ENCODE assay signal across 24 cellular contexts in the genomic region with DNA sequence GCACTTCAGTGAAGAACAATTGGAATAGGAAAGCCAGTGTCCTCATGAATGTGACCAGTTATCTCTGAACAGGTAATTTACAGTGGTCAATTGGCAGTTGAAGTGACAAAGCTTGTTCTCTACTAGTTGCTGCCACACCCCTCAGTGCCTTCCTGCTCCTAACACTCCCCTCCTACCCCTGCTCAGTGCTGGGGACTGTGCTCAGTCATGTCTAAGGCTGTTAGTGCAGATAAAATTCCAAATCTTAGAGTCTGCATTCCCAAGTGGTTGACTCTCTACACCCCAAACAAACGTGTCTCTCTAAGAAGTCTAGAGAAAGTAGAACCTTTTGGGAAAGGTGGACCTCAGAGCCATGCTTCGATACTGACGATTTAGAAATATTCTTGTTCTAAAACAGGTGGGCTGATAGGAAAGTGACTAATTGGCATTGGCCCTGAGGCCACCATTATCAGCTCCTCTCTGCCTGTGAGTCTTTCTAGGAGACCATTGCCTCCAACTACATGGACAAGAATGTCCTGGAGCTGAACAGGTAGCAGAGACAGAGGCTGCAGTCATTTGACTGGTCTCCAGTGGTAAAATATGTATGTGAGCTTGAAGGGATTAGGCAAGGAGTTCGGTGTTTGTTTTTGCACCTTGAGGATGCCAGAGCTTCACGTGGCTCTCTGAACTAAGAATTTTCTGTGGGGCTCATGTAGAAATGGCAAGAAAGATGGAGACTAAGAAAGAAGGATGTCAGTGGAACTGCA. TPM values are rescaled to one million over a fixed set of nuclear protein-coding genes. Genes with fewer than 3 reads are reported as not detected.
"Had no signal": no experiment of that assay in that cellular context is flagged by ENCODE, and none has a peak within 500 bp of the region (broad histone marks: within the 10 kb centered on the region; RNA-seq: fewer than 3 reads in every experiment).

No MANE protein-coding gene starts in this region.

- H3K4me1 ChIP-seq: left lung, lower lobe of right lung, pancreas, sigmoid colon, testis, upper lobe of left lung, uterus had no signal

- ATAC-seq: left cardiac atrium; left lung; lower lobe of right lung; natural killer cell; pancreas; stimulated activated memory B cell treated with anti-CD40 and anti-IgM and Interleukin-4, amounts not matched to agents 10 μg/mL and 1 μg/mL and 100 μg/mL, for 72 hours; stimulated activated naive CD8-positive, alpha-beta T cell treated with anti-CD3 and anti-CD28 coated beads, Interleukin-15, Interleukin-2, amounts not matched to agents 100 U/mL and 50 U/mL, for 24 hours had no signal

- FAIRE-seq: kidney, pancreas had no signal

- H3K27ac Mint-ChIP-seq: natural killer cell; progenitor cell of endocrine pancreas; stimulated activated memory B cell treated with anti-CD40 and anti-IgM and Interleukin-4, amounts not matched to agents 10 μg/mL and 1 μg/mL and 100 μg/mL, for 72 hours had no signal

- H3K4me2 ChIP-seq: hepatocyte had no signal

- DNase-seq: cortex of kidney; effector CD4-positive, alpha-beta T cell; foreskin fibroblast; gastrocnemius medialis; kidney; left cardiac atrium; left lung; lower lobe of right lung; natural killer cell; occipital lobe; pancreas; sigmoid colon; stimulated activated CD4-positive, alpha-beta T cell treated with anti-CD3 and anti-CD28 coated beads, Interleukin-2, amount 100 ng/mL, for 24 hours; stimulated activated CD4-positive, alpha-beta T cell treated with anti-CD3 and anti-CD28 coated beads, Interleukin-4, amount 100 ng/mL, for 4 hours; stimulated activated naive CD8-positive, alpha-beta T cell treated with anti-CD3 and anti-CD28 coated beads, Interleukin-15, Interleukin-2, amounts not matched to agents 100 U/mL and 50 U/mL, for 24 hours; substantia nigra; testis; tibial artery; upper lobe of left lung; uterus had no signal

- H3K4me3 ChIP-seq: gastrocnemius medialis, hepatocyte, left lung, lower lobe of right lung, pancreas, sigmoid colon, testis, tibial artery, upper lobe of left lung, uterus had no signal

- H3K4me3 Mint-ChIP-seq: natural killer cell; stimulated activated memory B cell treated with anti-CD40 and anti-IgM and Interleukin-4, amounts not matched to agents 10 μg/mL and 1 μg/mL and 100 μg/mL, for 72 hours had no signal

- H3K4me1 Mint-ChIP-seq: natural killer cell; stimulated activated memory B cell treated with anti-CD40 and anti-IgM and Interleukin-4, amounts not matched to agents 10 μg/mL and 1 μg/mL and 100 μg/mL, for 72 hours had no signal

- H3K27ac ChIP-seq: gastrocnemius medialis, hepatocyte, left lung, lower lobe of right lung, pancreas, sigmoid colon, testis, tibial artery, upper lobe of left lung, uterus had no signal

- H3K9me3 ChIP-seq: gastrocnemius medialis, left lung, lower lobe of right lung, sigmoid colon, testis, tibial artery, upper lobe of left lung, uterus had no signal

- H3K36me3 Mint-ChIP-seq: natural killer cell; stimulated activated memory B cell treated with anti-CD40 and anti-IgM and Interleukin-4, amounts not matched to agents 10 μg/mL and 1 μg/mL and 100 μg/mL, for 72 hours had no signal

- H3K27me3 ChIP-seq: gastrocnemius medialis, pancreas, sigmoid colon, testis, tibial artery, upper lobe of left lung, uterus had no signal

- H3K79me2 ChIP-seq: hepatocyte had no signal

- H3K36me3 ChIP-seq: gastrocnemius medialis, left lung, lower lobe of right lung, pancreas, sigmoid colon, uterus had no signal

- H3K9me3 Mint-ChIP-seq: natural killer cell; stimulated activated memory B cell treated with anti-CD40 and anti-IgM and Interleukin-4, amounts not matched to agents 10 μg/mL and 1 μg/mL and 100 μg/mL, for 72 hours had no signal

- H2AFZ ChIP-seq: hepatocyte had no signal

RNA-seq across cellular contexts. Expression of gene NNMT, which starts 22.1 kb away (rescaled TPM):
- total RNA-seq: occipital lobe had no signal
- polyA plus RNA-seq: neural cell had no signal
